Comparison of ENCODE assay signal across 8 cellular contexts in genomic region chr9:83920942-83921707, GRCh38.
DNase-seq lines count a peak whose midpoint lies in the region; ATAC-seq lines count a peak whose summit lies in the region.

A gene with protein sequence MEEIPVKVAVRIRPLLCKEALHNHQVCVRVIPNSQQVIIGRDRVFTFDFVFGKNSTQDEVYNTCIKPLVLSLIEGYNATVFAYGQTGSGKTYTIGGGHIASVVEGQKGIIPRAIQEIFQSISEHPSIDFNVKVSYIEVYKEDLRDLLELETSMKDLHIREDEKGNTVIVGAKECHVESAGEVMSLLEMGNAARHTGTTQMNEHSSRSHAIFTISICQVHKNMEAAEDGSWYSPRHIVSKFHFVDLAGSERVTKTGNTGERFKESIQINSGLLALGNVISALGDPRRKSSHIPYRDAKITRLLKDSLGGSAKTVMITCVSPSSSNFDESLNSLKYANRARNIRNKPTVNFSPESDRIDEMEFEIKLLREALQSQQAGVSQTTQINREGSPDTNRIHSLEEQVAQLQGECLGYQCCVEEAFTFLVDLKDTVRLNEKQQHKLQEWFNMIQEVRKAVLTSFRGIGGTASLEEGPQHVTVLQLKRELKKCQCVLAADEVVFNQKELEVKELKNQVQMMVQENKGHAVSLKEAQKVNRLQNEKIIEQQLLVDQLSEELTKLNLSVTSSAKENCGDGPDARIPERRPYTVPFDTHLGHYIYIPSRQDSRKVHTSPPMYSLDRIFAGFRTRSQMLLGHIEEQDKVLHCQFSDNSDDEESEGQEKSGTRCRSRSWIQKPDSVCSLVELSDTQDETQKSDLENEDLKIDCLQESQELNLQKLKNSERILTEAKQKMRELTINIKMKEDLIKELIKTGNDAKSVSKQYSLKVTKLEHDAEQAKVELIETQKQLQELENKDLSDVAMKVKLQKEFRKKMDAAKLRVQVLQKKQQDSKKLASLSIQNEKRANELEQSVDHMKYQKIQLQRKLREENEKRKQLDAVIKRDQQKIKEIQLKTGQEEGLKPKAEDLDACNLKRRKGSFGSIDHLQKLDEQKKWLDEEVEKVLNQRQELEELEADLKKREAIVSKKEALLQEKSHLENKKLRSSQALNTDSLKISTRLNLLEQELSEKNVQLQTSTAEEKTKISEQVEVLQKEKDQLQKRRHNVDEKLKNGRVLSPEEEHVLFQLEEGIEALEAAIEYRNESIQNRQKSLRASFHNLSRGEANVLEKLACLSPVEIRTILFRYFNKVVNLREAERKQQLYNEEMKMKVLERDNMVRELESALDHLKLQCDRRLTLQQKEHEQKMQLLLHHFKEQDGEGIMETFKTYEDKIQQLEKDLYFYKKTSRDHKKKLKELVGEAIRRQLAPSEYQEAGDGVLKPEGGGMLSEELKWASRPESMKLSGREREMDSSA (N-terminal part only) (minus strand): TSS chr9:83921432. CDS start chr9:83915591, 5,841 bp downstream.

- peak; percentile 98 for DNase-seq in AG20443 (ENCODE audit: low spot score)
- peak; percentile 95 for DNase-seq in NCI-H345 (lab: John Stamatoyannopoulos, UW)
- DNase-seq in activated CD4-positive, CD25-positive, alpha-beta regulatory T cell (lab: John Stamatoyannopoulos, UW): peak; percentile 91 to 95 (median 92)
- peak; percentile 93 for DNase-seq in central memory CD4-positive, alpha-beta T cell
- DNase-seq in iris pigment epithelial cell (ENCODE audit: low read depth): peak; percentile 98
- peak; percentile 93 to 98 for DNase-seq in stimulated activated CD4-positive, alpha-beta T cell treated with anti-CD3 and anti-CD28 coated beads, Interleukin-12 subunit alpha, Interleukin-12 subunit beta, amount 100 ng/mL, for 24 hours (ENCODE audit: low read depth in 2 of 2)

- ATAC-seq in GM19025 (IDR thresholded peaks at IDR 0.05; ENCODE audit: low read depth, unreplicated experiment): peak; percentile 96
- ATAC-seq in HG03280 (IDR thresholded peaks at IDR 0.05; ENCODE audit: unreplicated experiment): peak; percentile 90

Comparison
In these comparisons a context has a peak if more than half of its experiments do, and no peak if none do; other contexts are left out.
1. Peak in every context shown above with its lines: DNase-seq and ATAC-seq.